ENCODE assay signal across 24 cellular contexts in the genomic region with DNA sequence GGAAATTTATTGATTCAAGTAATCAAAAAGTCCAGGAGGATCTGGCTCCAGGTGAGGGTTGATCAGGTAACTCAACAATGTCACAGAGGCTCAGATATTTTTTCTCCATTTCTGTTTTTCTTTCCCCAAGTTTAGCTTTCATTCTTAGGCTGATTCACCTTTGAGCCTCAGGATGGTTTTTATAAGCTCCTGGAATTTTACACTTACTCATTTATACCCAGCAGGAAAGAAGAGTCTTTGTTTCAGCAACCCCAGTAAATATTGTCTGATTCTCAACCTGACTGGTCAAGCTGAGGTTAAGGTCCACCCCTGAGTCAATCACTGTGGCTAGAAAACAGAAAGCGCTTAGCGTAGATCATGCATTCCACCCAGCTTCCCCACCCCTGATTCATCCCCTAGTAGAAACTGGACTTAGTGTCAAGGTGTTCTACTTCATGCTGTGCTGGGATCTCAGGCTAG.
DNase-seq lines count a peak whose midpoint lies in the region; ATAC-seq and TF ChIP-seq lines count a peak whose summit lies in the region.
"Had no signal": no experiment of that assay in that cellular context is flagged by ENCODE, and none has a peak within 500 bp of the region (broad histone marks: within the 10 kb centered on the region; RNA-seq: fewer than 3 reads in every experiment).

No MANE protein-coding gene starts in this region.

- TF ChIP-seq CTCF in GM23338 (conservative IDR thresholded peaks at IDR 0.05; ENCODE audit: low read depth in 2 of 2): no peak
- TF ChIP-seq CTCF in liver (IDR thresholded peaks at IDR 0.05; ENCODE audit: low read depth, low read length, missing input control): no peak
- no peak for TF ChIP-seq CTCF in spleen (IDR thresholded peaks at IDR 0.05 in 8 of 11, conservative IDR thresholded peaks at IDR 0.05 in 3 of 11)

- no peak overlapping the region for H3K4me3 ChIP-seq in GM23338
- H3K4me3 ChIP-seq in liver (ENCODE audit: low read depth in 1 of 3, low read length in 3 of 3): no peak overlapping the region
- H3K4me3 ChIP-seq in spleen: no peak overlapping the region
- H3K4me3 ChIP-seq: GM12878 had no signal

- peaks cover 18% of the 10 kb centered on the region for H3K4me1 ChIP-seq in GM23338 (ENCODE audit: insufficient read depth)
- H3K4me1 ChIP-seq in liver (ENCODE audit: control insufficient read depth in 4 of 4, insufficient read depth in 4 of 4, low read length in 3 of 4): no peaks in the 10 kb centered on the region
- H3K4me1 ChIP-seq in spleen: no peaks in the 10 kb centered on the region

- H3K27ac ChIP-seq in GM23338 (ENCODE audit: low read depth) (no peak overlapping the region), liver (ENCODE audit: low read depth in 1 of 2, low read length in 2 of 2) (no peak overlapping the region), spleen (no peak overlapping the region)
- H3K27ac ChIP-seq: KMS-11 had no signal

- H3K27me3 ChIP-seq in GM23338 (ENCODE audit: insufficient read depth) (no peaks in the 10 kb centered on the region), liver (ENCODE audit: control insufficient read depth in 4 of 4, insufficient read depth in 4 of 4, low read length in 3 of 4) (no peaks in the 10 kb centered on the region), spleen (replicated peaks in 1 of 7) (no peaks in the 10 kb centered on the region)

- TF ChIP-seq RAD21 in liver (IDR thresholded peaks at IDR 0.05): no peak

- 66% methylated on average over 2 of the region's 2 CpGs for WGBS in liver
- 93 to 100% (median 93%) methylated on average over 2 of the region's 2 CpGs for WGBS in spleen, 5 donors

- no peak overlapping the region for H3K4me3 Mint-ChIP-seq in GM23338
- H3K4me3 Mint-ChIP-seq: CD4-positive, CD25-positive, alpha-beta regulatory T cell; HFFc6 had no signal

- H3K9me3 Mint-ChIP-seq in GM23338: no peaks in the 10 kb centered on the region

- TF ChIP-seq POLR2A in spleen (IDR thresholded peaks at IDR 0.05): no peak

- peaks cover 30% of the 10 kb centered on the region for H3K4me1 Mint-ChIP-seq in GM23338
- H3K4me1 Mint-ChIP-seq: CD4-positive, CD25-positive, alpha-beta regulatory T cell had no signal

- peak overlapping the region; percentile 45; the same call in 1 of the 2 replicates for H2AFZ ChIP-seq in GM23338

- ATAC-seq in GM23338: no peak
- ATAC-seq in activated CD4-positive, CD25-positive, alpha-beta regulatory T cell treated with anti-CD3 and anti-CD28 coated beads, Interleukin-2, amount 50 U/mL, for 24 hours: no peak
- ATAC-seq in GM21723 (IDR thresholded peaks at IDR 0.05; ENCODE audit: unreplicated experiment): no peak
- ATAC-seq: GM12878 had no signal

- H3K27me3 Mint-ChIP-seq in GM23338 (ENCODE audit: insufficient read depth, low read depth, poor library complexity): no peaks in the 10 kb centered on the region
- H3K27me3 Mint-ChIP-seq: CD4-positive, CD25-positive, alpha-beta regulatory T cell had no signal

- H3K79me2 ChIP-seq in GM23338 (replicated peaks; ENCODE audit: insufficient read depth): no peaks in the 10 kb centered on the region

- no peak overlapping the region for H3K9ac ChIP-seq in liver (ENCODE audit: low read depth in 1 of 2, low read length in 2 of 2)
- H3K9ac ChIP-seq: KMS-11 had no signal

- H3K9me3 ChIP-seq in liver (ENCODE audit: control insufficient read depth in 4 of 4, low read length in 3 of 4): no peaks in the 10 kb centered on the region
- H3K9me3 ChIP-seq in spleen: no peaks in the 10 kb centered on the region

- no peaks in the 10 kb centered on the region for H3K9me2 ChIP-seq in GM23338 (ENCODE audit: insufficient read depth)

- DNase-seq in GM23338 (ENCODE audit: low spot score): no peak
- DNase-seq in NCI-H69 (lab: John Stamatoyannopoulos, UW): peak; percentile 12
- peak; percentile 26 for DNase-seq in glomerular visceral epithelial cell (ENCODE audit: extremely low spot score)
- DNase-seq in spleen: no peak
- DNase-seq in NCI-H1436 (lab: John Stamatoyannopoulos, UW): no peak
- DNase-seq: CD4-positive, CD25-positive, alpha-beta regulatory T cell; DMS 273 treated with DMSO at 0.1 percent for 48 hours; DMS79 treated with DMSO at 0.1 percent for 48 hours; H7; HFFc6; IMR-90; NCI-H1105; NCI-H2081; NCI-H2171; NCI-H345; NCI-H524; NCI-H82; OCI-M1; Right ventricle myocardium superior had no signal

- H3K4me2 ChIP-seq in GM23338: no peak overlapping the region
- H3K4me2 ChIP-seq: KMS-11 had no signal

- H3K36me3 Mint-ChIP-seq in GM23338 (ENCODE audit: low read depth): no peaks in the 10 kb centered on the region
- H3K36me3 Mint-ChIP-seq: CD4-positive, CD25-positive, alpha-beta regulatory T cell had no signal

- peak overlapping the region; percentile 49; the same call in 1 of the 2 replicates for H3K27ac Mint-ChIP-seq in GM23338
- H3K27ac Mint-ChIP-seq: CD4-positive, CD25-positive, alpha-beta regulatory T cell; HFFc6 had no signal

- H3K36me3 ChIP-seq in GM23338 (ENCODE audit: insufficient read depth): no peaks in the 10 kb centered on the region
- no peaks in the 10 kb centered on the region for H3K36me3 ChIP-seq in liver (ENCODE audit: control insufficient read depth in 4 of 4, insufficient read depth in 3 of 4, low read depth in 1 of 4, low read length in 3 of 4)
- no peaks in the 10 kb centered on the region for H3K36me3 ChIP-seq in spleen

- no peaks in the 10 kb centered on the region for H3F3A ChIP-seq in GM23338 (replicated peaks; ENCODE audit: low read depth)

- H4K20me1 ChIP-seq in GM23338 (replicated peaks; ENCODE audit: insufficient read depth): no peaks in the 10 kb centered on the region

- intact Hi-C loops in spleen (cut with DNase I; ENCODE audit: low total_unique reads): no loop called here

TF ChIP-seq in GM23338, 12 proteins besides CTCF, POLR2A, EP300 and RAD21:
- TF ChIP-seq, protein P1, sequence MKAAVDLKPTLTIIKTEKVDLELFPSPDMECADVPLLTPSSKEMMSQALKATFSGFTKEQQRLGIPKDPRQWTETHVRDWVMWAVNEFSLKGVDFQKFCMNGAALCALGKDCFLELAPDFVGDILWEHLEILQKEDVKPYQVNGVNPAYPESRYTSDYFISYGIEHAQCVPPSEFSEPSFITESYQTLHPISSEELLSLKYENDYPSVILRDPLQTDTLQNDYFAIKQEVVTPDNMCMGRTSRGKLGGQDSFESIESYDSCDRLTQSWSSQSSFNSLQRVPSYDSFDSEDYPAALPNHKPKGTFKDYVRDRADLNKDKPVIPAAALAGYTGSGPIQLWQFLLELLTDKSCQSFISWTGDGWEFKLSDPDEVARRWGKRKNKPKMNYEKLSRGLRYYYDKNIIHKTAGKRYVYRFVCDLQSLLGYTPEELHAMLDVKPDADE (IDR thresholded peaks at IDR 0.05): no peak
- no peak for TF ChIP-seq STAT1 (IDR thresholded peaks at IDR 0.05; ENCODE audit: unreplicated experiment)
- no peak for TF ChIP-seq POLR2AphosphoS5 (IDR thresholded peaks at IDR 0.05; ENCODE audit: low read depth)
- TF ChIP-seq EZH2 (IDR thresholded peaks at IDR 0.05; ENCODE audit: low read depth, unreplicated experiment): no peak

TF ChIP-seq in liver, 16 proteins besides CTCF, POLR2A, EP300 and RAD21:
- TF ChIP-seq NR2F2 (IDR thresholded peaks at IDR 0.05) (no peak), HNF4A (conservative IDR thresholded peaks at IDR 0.05) (peak; percentile 24 to 44)
TF ChIP-seq in liver: peak in this region for 1.

Comparison
In these comparisons a context has a peak if more than half of its experiments do, and no peak if none do; other contexts are left out.
1. DNase-seq: peak in NCI-H69 (single experiment) and glomerular visceral epithelial cell (single experiment); none in GM23338 (single experiment), spleen (single experiment) and NCI-H1436 (single experiment).